21 cellular contexts compared by ENCODE assay signal in genomic region chr2:57536535-57537231, GRCh38.
DNase-seq lines count a peak whose midpoint lies in the region; ATAC-seq, FAIRE-seq and TF ChIP-seq lines count a peak whose summit lies in the region.
"Had no signal": no experiment of that assay in that cellular context is flagged by ENCODE, and none has a peak within 500 bp of the region (broad histone marks: within the 10 kb centered on the region; RNA-seq: fewer than 3 reads in every experiment).

No MANE protein-coding gene starts in this region.

- H3K4me1 ChIP-seq in hepatocyte (ENCODE audit: insufficient read depth): no peaks in the 10 kb centered on the region

- H3K9me3 ChIP-seq in hepatocyte (ENCODE audit: low read depth): no peaks in the 10 kb centered on the region

- no peak overlapping the region for H3K4me3 ChIP-seq in hepatocyte

- peak; percentile 4 for FAIRE-seq in RCC 7860 (lab: Jason Lieb, UNC)
- no peak for FAIRE-seq in GM19239 (lab: Jason Lieb, UNC)
- FAIRE-seq: D721Med, H54 had no signal

- ATAC-seq in GM18519 (IDR thresholded peaks at IDR 0.05; ENCODE audit: low FRiP score, unreplicated experiment): peak; percentile 78
- peak; percentile 61 for ATAC-seq in GM21515 (IDR thresholded peaks at IDR 0.05; ENCODE audit: unreplicated experiment)
- peak; percentile 61 for ATAC-seq in HG03025 (IDR thresholded peaks at IDR 0.05; ENCODE audit: low FRiP score, unreplicated experiment)
- ATAC-seq: left ventricle myocardium superior; stimulated activated effector memory CD8-positive, alpha-beta T cell treated with anti-CD3 and anti-CD28 coated beads, Interleukin-12 subunit alpha, Interleukin-12 subunit beta, amount 100 ng/mL, for 72 hours had no signal

- no peaks in the 10 kb centered on the region for H3K79me2 ChIP-seq in hepatocyte

- no peaks in the 10 kb centered on the region for H3K9me2 ChIP-seq in hepatocyte (replicated peaks; ENCODE audit: insufficient read depth)

- TF ChIP-seq CTCF in hepatocyte (IDR thresholded peaks at IDR 0.05; ENCODE audit: poor library complexity): no peak

- no peaks in the 10 kb centered on the region for H3K36me3 ChIP-seq in hepatocyte (replicated peaks; ENCODE audit: insufficient read depth, low read depth)

- 0% methylated on average over 1 of the region's 1 CpG for WGBS in hepatocyte (ENCODE audit: low lambda C conversion rate, missing lambda C conversion rate)

- DNase-seq in RCC 7860 (ENCODE audit: low spot score) (no peak), GM19239 (ENCODE audit: insufficient read length, low spot score) (no peak), dedifferentiated amniotic fluid mesenchymal stem cell (ENCODE audit: extremely low spot score) (no peak), hepatocyte (ENCODE audit: low spot score) (no peak)
- DNase-seq in effector CD8-positive, alpha-beta T cell (lab: John Stamatoyannopoulos, UW): no peak
- DNase-seq: activated CD4-positive, alpha-beta T cell treated with anti-CD3 and anti-CD28 coated beads for 1 hour; activated CD8-positive, alpha-beta memory T cell treated with anti-CD3 and anti-CD28 coated beads for 24 hours; activated naive CD4-positive, alpha-beta T cell treated with anti-CD3 and anti-CD28 coated beads, Interleukin-2, amount 10 ng/mL, durations not matched to agents 7 days and 5 days; activated T-cell treated with anti-CD3 and anti-CD28 coated beads, Interleukin-2, amount 50 U/mL, for 48 hours; dermis blood vessel endothelial cell; left ventricle myocardium superior; NCI-H2107; NCI-H524; T1000 had no signal

- no peaks in the 10 kb centered on the region for H3K27me3 ChIP-seq in hepatocyte

- no peak overlapping the region for H3K4me2 ChIP-seq in hepatocyte

- H4K20me1 ChIP-seq in hepatocyte (ENCODE audit: insufficient read depth, poor library complexity, severe bottlenecking): no peaks in the 10 kb centered on the region

- H2AFZ ChIP-seq in hepatocyte: no peak overlapping the region

- H3K27ac ChIP-seq in hepatocyte: no peak overlapping the region
- H3K27ac ChIP-seq: C4-2B had no signal
